27 cellular contexts compared by ENCODE assay signal in genomic region chr10:133384071-133384470, GRCh38. TPM values are rescaled to one million over a fixed set of nuclear protein-coding genes. Genes with fewer than 3 reads are reported as not detected.
"Had no signal": no experiment of that assay in that cellular context is flagged by ENCODE, and none has a peak within 500 bp of the region (broad histone marks: within the 10 kb centered on the region; RNA-seq: fewer than 3 reads in every experiment).

No MANE protein-coding gene starts in this region.

- H3K4me3 Mint-ChIP-seq: activated CD8-positive, alpha-beta memory T cell treated with anti-CD3 and anti-CD28 coated beads, Interleukin-2, amount 10 ng/mL, durations not matched to agents 7 days and 5 days; activated CD8-positive, alpha-beta T cell treated with anti-CD3 and anti-CD28 coated beads, Interleukin-2, amount 10 ng/mL, durations not matched to agents 7 days and 5 days; central memory CD8-positive, alpha-beta T cell; nephron; stimulated activated effector memory CD8-positive, alpha-beta T cell treated with anti-CD3 and anti-CD28 coated beads, Interleukin-12 subunit alpha, Interleukin-12 subunit beta, amount 100 ng/mL, for 72 hours; stimulated activated naive CD8-positive, alpha-beta T cell treated with anti-CD3 and anti-CD28 coated beads, Interleukin-15, Interleukin-2, amounts not matched to agents 100 ng/mL and 50 ng/mL, for 24 hours; WTC11 had no signal

- H3K4me3 ChIP-seq: esophagus squamous epithelium, skin epidermis, upper lobe of left lung had no signal

- H3K27ac ChIP-seq: epithelial cell of prostate, esophagus squamous epithelium, skin epidermis, upper lobe of left lung had no signal

- DNase-seq: activated CD8-positive, alpha-beta memory T cell treated with anti-CD3 and anti-CD28 coated beads, Interleukin-2, amount 10 ng/mL, durations not matched to agents 7 days and 5 days; activated CD8-positive, alpha-beta T cell treated with anti-CD3 and anti-CD28 coated beads, Interleukin-2, amount 10 ng/mL, durations not matched to agents 7 days and 5 days; activated naive CD4-positive, alpha-beta T cell; activated T-cell treated with anti-CD3 and anti-CD28 coated beads, Interleukin-2, amount 50 U/mL, for 48 hours; dermis blood vessel endothelial cell; effector CD4-positive, alpha-beta T cell; esophagus squamous epithelium; foreskin melanocyte; mesenchymal stem cell; stimulated activated CD4-positive, alpha-beta T cell treated with anti-CD3 and anti-CD28 coated beads, Interleukin-4, amount 100 ng/mL, for 24 hours; T-helper 2 cell; upper lobe of left lung had no signal

- H3K36me3 Mint-ChIP-seq: activated naive CD4-positive, alpha-beta T cell treated with anti-CD3 and anti-CD28 coated beads, Interleukin-2, amount 50 U/mL, for 72 hours; WTC11 had no signal

- H3K4me1 Mint-ChIP-seq: nephron, WTC11 had no signal

- H3K9me3 ChIP-seq: esophagus squamous epithelium, upper lobe of left lung had no signal

- ATAC-seq: activated CD8-positive, alpha-beta memory T cell treated with anti-CD3 and anti-CD28 coated beads, Interleukin-2, amount 10 ng/mL, durations not matched to agents 7 days and 5 days; activated CD8-positive, alpha-beta T cell treated with anti-CD3 and anti-CD28 coated beads, Interleukin-2, amount 10 ng/mL, durations not matched to agents 7 days and 5 days; activated naive CD4-positive, alpha-beta T cell treated with anti-CD3 and anti-CD28 coated beads, Interleukin-2, amount 50 U/mL, for 72 hours; left cardiac atrium; sciatic nerve; stimulated activated effector memory CD8-positive, alpha-beta T cell treated with anti-CD3 and anti-CD28 coated beads, Interleukin-12 subunit alpha, Interleukin-12 subunit beta, amount 100 ng/mL, for 72 hours; WTC11 had no signal

- H3K9me3 Mint-ChIP-seq: activated naive CD4-positive, alpha-beta T cell treated with anti-CD3 and anti-CD28 coated beads, Interleukin-2, amount 50 U/mL, for 72 hours; central memory CD8-positive, alpha-beta T cell; nephron; stimulated activated effector memory CD8-positive, alpha-beta T cell treated with anti-CD3 and anti-CD28 coated beads, Interleukin-12 subunit alpha, Interleukin-12 subunit beta, amount 100 ng/mL, for 72 hours; stimulated activated naive CD8-positive, alpha-beta T cell treated with anti-CD3 and anti-CD28 coated beads, Interleukin-15, Interleukin-2, amounts not matched to agents 100 ng/mL and 50 ng/mL, for 24 hours; WTC11 had no signal

- H3K27me3 ChIP-seq: esophagus squamous epithelium, upper lobe of left lung had no signal

- H3K27me3 Mint-ChIP-seq: activated CD8-positive, alpha-beta memory T cell treated with anti-CD3 and anti-CD28 coated beads, Interleukin-2, amount 10 ng/mL, durations not matched to agents 7 days and 5 days; central memory CD8-positive, alpha-beta T cell; stimulated activated naive CD8-positive, alpha-beta T cell treated with anti-CD3 and anti-CD28 coated beads, Interleukin-15, Interleukin-2, amounts not matched to agents 100 ng/mL and 50 ng/mL, for 24 hours had no signal

- H3K27ac Mint-ChIP-seq: activated CD8-positive, alpha-beta memory T cell treated with anti-CD3 and anti-CD28 coated beads, Interleukin-2, amount 10 ng/mL, durations not matched to agents 7 days and 5 days; activated CD8-positive, alpha-beta T cell treated with anti-CD3 and anti-CD28 coated beads, Interleukin-2, amount 10 ng/mL, durations not matched to agents 7 days and 5 days; activated naive CD4-positive, alpha-beta T cell treated with anti-CD3 and anti-CD28 coated beads, Interleukin-2, amount 50 U/mL, for 72 hours; nephron; stimulated activated effector memory CD8-positive, alpha-beta T cell treated with anti-CD3 and anti-CD28 coated beads, Interleukin-12 subunit alpha, Interleukin-12 subunit beta, amount 100 ng/mL, for 72 hours; stimulated activated naive CD8-positive, alpha-beta T cell treated with anti-CD3 and anti-CD28 coated beads, Interleukin-15, Interleukin-2, amounts not matched to agents 100 ng/mL and 50 ng/mL, for 24 hours; WTC11 had no signal

RNA-seq across cellular contexts. Expression of gene PRAP1, which starts 36.9 kb away (rescaled TPM):
- total RNA-seq: activated CD8-positive, alpha-beta memory T cell treated with anti-CD3 and anti-CD28 coated beads, Interleukin-2, amount 10 ng/mL, durations not matched to agents 7 days and 5 days; activated CD8-positive, alpha-beta T cell treated with anti-CD3 and anti-CD28 coated beads, Interleukin-2, amount 10 ng/mL, durations not matched to agents 7 days and 5 days; activated naive CD4-positive, alpha-beta T cell treated with anti-CD3 and anti-CD28 coated beads, Interleukin-2, amount 50 U/mL, for 72 hours; bronchial epithelial cell; dermis blood vessel endothelial cell; esophagus squamous epithelium; glomerular endothelial cell; left cardiac atrium; lower leg skin; osteoblast; subcutaneous adipose tissue; upper lobe of left lung had no signal
